Comparison of ENCODE assay signal across 31 cellular contexts in the genomic region with DNA sequence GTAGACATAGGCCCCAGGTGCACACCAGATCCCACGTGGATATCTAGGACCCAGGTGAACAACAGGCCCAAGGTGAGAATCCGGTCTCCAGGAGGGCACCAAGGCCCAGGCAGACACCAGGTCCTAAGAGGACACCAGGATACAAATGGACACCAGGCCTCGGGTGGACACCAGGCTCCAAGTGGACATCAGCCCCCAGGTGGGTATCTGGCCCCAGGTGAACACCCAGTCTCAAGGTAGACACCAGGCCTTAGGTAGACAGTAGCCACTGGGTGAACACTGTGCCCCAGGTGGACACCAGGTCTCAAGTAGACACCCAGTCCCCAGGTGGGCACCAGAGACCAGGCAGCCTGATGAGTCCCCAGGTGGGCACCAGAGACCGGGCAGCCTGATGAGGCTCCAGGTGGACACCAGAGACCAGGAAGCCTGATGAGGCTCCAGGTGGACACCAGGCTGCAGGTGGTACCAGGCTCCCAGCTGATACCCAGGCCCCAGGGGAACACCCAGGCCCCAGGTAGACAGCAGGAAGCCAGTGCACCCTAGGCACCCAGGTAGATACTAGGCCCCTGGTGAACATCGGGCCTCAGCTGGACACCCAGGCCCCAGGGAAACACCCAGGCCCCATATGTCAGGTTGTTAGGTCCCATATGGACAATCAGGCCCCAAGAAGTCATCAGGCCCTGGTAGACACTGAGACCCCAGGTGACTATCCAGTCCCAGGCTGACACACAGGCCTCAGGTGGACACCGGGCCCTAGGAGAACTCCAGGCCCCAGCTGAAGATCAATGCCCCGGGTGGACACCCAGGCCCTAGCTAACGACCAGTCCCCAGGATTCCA. TPM values are rescaled to one million over a fixed set of nuclear protein-coding genes. Genes with fewer than 3 reads are reported as not detected.
"Had no signal": no experiment of that assay in that cellular context is flagged by ENCODE, and none has a peak within 500 bp of the region (broad histone marks: within the 10 kb centered on the region; RNA-seq: fewer than 3 reads in every experiment).

No MANE protein-coding gene starts in this region.

- DNase-seq: activated CD4-positive, alpha-beta memory T cell treated with anti-CD3 and anti-CD28 coated beads for 36 hours; activated CD4-positive, alpha-beta T cell treated with anti-CD3 and anti-CD28 coated beads for 36 hours; activated CD4-positive, alpha-beta T cell treated with anti-CD3 and anti-CD28 coated beads, Interleukin-2, amount 10 ng/mL, durations not matched to agents 24 days and 14 days; activated CD4-positive, CD25-positive, alpha-beta regulatory T cell; activated CD4-positive, CD25-positive, alpha-beta regulatory T cell treated with anti-CD3 and anti-CD28 coated beads, Interleukin-2, amount 50 U/mL, for 72 hours; activated CD8-positive, alpha-beta memory T cell treated with anti-CD3 and anti-CD28 coated beads, Interleukin-2, amount 10 ng/mL, durations not matched to agents 7 days and 5 days; activated CD8-positive, alpha-beta memory T cell treated with anti-CD3 and anti-CD28 coated beads, Interleukin-2, amount 50 U/mL, for 4 hours; activated CD8-positive, alpha-beta T cell treated with anti-CD3 and anti-CD28 coated beads, Interleukin-2, amount 10 ng/mL, durations not matched to agents 7 days and 5 days; activated effector memory CD4-positive, alpha-beta T cell treated with anti-CD3 and anti-CD28 coated beads, Interleukin-2, amount 50 U/mL, for 16 hours; activated naive CD4-positive, alpha-beta T cell treated with anti-CD3 and anti-CD28 coated beads for 36 hours; activated naive CD8-positive, alpha-beta T cell treated with anti-CD3 and anti-CD28 coated beads for 36 hours; activated naive CD8-positive, alpha-beta T cell treated with anti-CD3 and anti-CD28 coated beads, Interleukin-2, amount 50 U/mL, for 24 hours; activated T-cell treated with anti-CD3 and anti-CD28 coated beads, Interleukin-2, amount 50 U/mL, for 1 hour; activated T-cell treated with anti-CD3 and anti-CD28 coated beads, Interleukin-2, amount 50 U/mL, for 48 hours; central memory CD4-positive, alpha-beta T cell; cerebellar nuclear complex; colonic mucosa; effector CD8-positive, alpha-beta T cell; foreskin fibroblast; T-helper 2 cell had no signal

- H3K4me3 ChIP-seq: adrenal gland, ascending aorta, breast epithelium, cardiac muscle cell, colonic mucosa had no signal

- H3K27me3 ChIP-seq: adrenal gland, ascending aorta, breast epithelium, cardiac muscle cell, colonic mucosa had no signal

- H3K27ac Mint-ChIP-seq: activated CD4-positive, alpha-beta memory T cell treated with anti-CD3 and anti-CD28 coated beads for 36 hours; activated CD4-positive, alpha-beta T cell treated with anti-CD3 and anti-CD28 coated beads for 36 hours; activated CD4-positive, alpha-beta T cell treated with anti-CD3 and anti-CD28 coated beads, Interleukin-2, amount 10 ng/mL, durations not matched to agents 24 days and 14 days; activated CD8-positive, alpha-beta memory T cell treated with anti-CD3 and anti-CD28 coated beads, Interleukin-2, amount 10 ng/mL, durations not matched to agents 7 days and 5 days; activated CD8-positive, alpha-beta T cell treated with anti-CD3 and anti-CD28 coated beads, Interleukin-2, amount 10 ng/mL, durations not matched to agents 7 days and 5 days; activated naive CD4-positive, alpha-beta T cell treated with anti-CD3 and anti-CD28 coated beads for 36 hours; activated naive CD4-positive, alpha-beta T cell treated with anti-CD3 and anti-CD28 coated beads, Interleukin-2, amount 50 U/mL, for 24 hours; activated naive CD8-positive, alpha-beta T cell treated with anti-CD3 and anti-CD28 coated beads for 36 hours; activated naive CD8-positive, alpha-beta T cell treated with anti-CD3 and anti-CD28 coated beads, Interleukin-2, amount 50 U/mL, for 24 hours; activated T-helper 1 cell treated with anti-CD3 and anti-CD28 coated beads, Interleukin-12 subunit alpha, Interleukin-12 subunit beta, Interleukin-2, Interleukin-4 antibody, amounts not matched to agents 30 ng/mL and 10 ng/mL and 1 ng/mL, durations not matched to agents 14 hours and 24 hours and 36 hours; activated T-helper 2 cell treated with anti-CD3 and anti-CD28 coated beads, Interferon-gamma antibody, Interleukin-2, Interleukin-4, amounts not matched to agents 10 μg/mL and 5 μg/mL and 100 μg/mL, durations not matched to agents 14 hours and 24 hours and 36 hours had no signal

- H3K36me3 ChIP-seq: adrenal gland, ascending aorta, breast epithelium, cardiac muscle cell, colonic mucosa had no signal

- FAIRE-seq: frontal cortex had no signal

- H3K27me3 Mint-ChIP-seq: activated CD4-positive, alpha-beta memory T cell treated with anti-CD3 and anti-CD28 coated beads for 36 hours; activated CD4-positive, alpha-beta T cell treated with anti-CD3 and anti-CD28 coated beads for 36 hours; activated naive CD4-positive, alpha-beta T cell treated with anti-CD3 and anti-CD28 coated beads, Interleukin-2, amount 50 U/mL, for 24 hours; activated naive CD8-positive, alpha-beta T cell treated with anti-CD3 and anti-CD28 coated beads for 36 hours; brain had no signal

- H3K9me3 Mint-ChIP-seq: activated CD4-positive, alpha-beta memory T cell treated with anti-CD3 and anti-CD28 coated beads for 36 hours; activated CD4-positive, alpha-beta T cell treated with anti-CD3 and anti-CD28 coated beads, Interleukin-2, amount 10 ng/mL, durations not matched to agents 24 days and 14 days; activated naive CD4-positive, alpha-beta T cell treated with anti-CD3 and anti-CD28 coated beads for 36 hours; activated naive CD4-positive, alpha-beta T cell treated with anti-CD3 and anti-CD28 coated beads, Interleukin-2, amount 50 U/mL, for 24 hours; activated naive CD8-positive, alpha-beta T cell treated with anti-CD3 and anti-CD28 coated beads for 36 hours; activated naive CD8-positive, alpha-beta T cell treated with anti-CD3 and anti-CD28 coated beads, Interleukin-2, amount 50 U/mL, for 24 hours; activated T-helper 1 cell treated with anti-CD3 and anti-CD28 coated beads, Interleukin-12 subunit alpha, Interleukin-12 subunit beta, Interleukin-2, Interleukin-4 antibody, amounts not matched to agents 30 ng/mL and 10 ng/mL and 1 ng/mL, durations not matched to agents 14 hours and 24 hours and 36 hours; activated T-helper 2 cell treated with anti-CD3 and anti-CD28 coated beads, Interferon-gamma antibody, Interleukin-2, Interleukin-4, amounts not matched to agents 10 μg/mL and 5 μg/mL and 100 μg/mL, durations not matched to agents 14 hours and 24 hours and 36 hours; brain had no signal

- H3K9me3 ChIP-seq: adrenal gland, ascending aorta, breast epithelium, colonic mucosa had no signal

- H3K36me3 Mint-ChIP-seq: activated CD4-positive, alpha-beta memory T cell treated with anti-CD3 and anti-CD28 coated beads for 36 hours; activated CD8-positive, alpha-beta memory T cell treated with anti-CD3 and anti-CD28 coated beads, Interleukin-2, amount 10 ng/mL, durations not matched to agents 7 days and 5 days; activated naive CD4-positive, alpha-beta T cell treated with anti-CD3 and anti-CD28 coated beads, Interleukin-2, amount 50 U/mL, for 24 hours; activated naive CD8-positive, alpha-beta T cell treated with anti-CD3 and anti-CD28 coated beads for 36 hours; brain had no signal

- H3K27ac ChIP-seq: adrenal gland, ascending aorta, breast epithelium, cardiac muscle cell, colonic mucosa had no signal

- ATAC-seq: activated CD4-positive, alpha-beta T cell treated with anti-CD3 and anti-CD28 coated beads for 36 hours; activated CD8-positive, alpha-beta memory T cell treated with anti-CD3 and anti-CD28 coated beads, Interleukin-2, amount 10 ng/mL, durations not matched to agents 7 days and 5 days; activated CD8-positive, alpha-beta T cell treated with anti-CD3 and anti-CD28 coated beads, Interleukin-2, amount 10 ng/mL, durations not matched to agents 7 days and 5 days; activated naive CD8-positive, alpha-beta T cell treated with anti-CD3 and anti-CD28 coated beads, Interleukin-2, amount 50 U/mL, for 24 hours; esophagus mucosa had no signal

- H3K4me3 Mint-ChIP-seq: activated CD4-positive, alpha-beta memory T cell treated with anti-CD3 and anti-CD28 coated beads for 36 hours; activated CD4-positive, alpha-beta T cell treated with anti-CD3 and anti-CD28 coated beads for 36 hours; activated CD4-positive, alpha-beta T cell treated with anti-CD3 and anti-CD28 coated beads, Interleukin-2, amount 10 ng/mL, durations not matched to agents 24 days and 14 days; activated CD8-positive, alpha-beta memory T cell treated with anti-CD3 and anti-CD28 coated beads, Interleukin-2, amount 10 ng/mL, durations not matched to agents 7 days and 5 days; activated CD8-positive, alpha-beta T cell treated with anti-CD3 and anti-CD28 coated beads, Interleukin-2, amount 10 ng/mL, durations not matched to agents 7 days and 5 days; activated naive CD4-positive, alpha-beta T cell treated with anti-CD3 and anti-CD28 coated beads for 36 hours; activated naive CD4-positive, alpha-beta T cell treated with anti-CD3 and anti-CD28 coated beads, Interleukin-2, amount 50 U/mL, for 24 hours; activated naive CD8-positive, alpha-beta T cell treated with anti-CD3 and anti-CD28 coated beads for 36 hours; activated naive CD8-positive, alpha-beta T cell treated with anti-CD3 and anti-CD28 coated beads, Interleukin-2, amount 50 U/mL, for 24 hours; activated T-helper 1 cell treated with anti-CD3 and anti-CD28 coated beads, Interleukin-12 subunit alpha, Interleukin-12 subunit beta, Interleukin-2, Interleukin-4 antibody, amounts not matched to agents 30 ng/mL and 10 ng/mL and 1 ng/mL, durations not matched to agents 14 hours and 24 hours and 36 hours; brain had no signal

- H3K4me1 Mint-ChIP-seq: activated CD4-positive, alpha-beta T cell treated with anti-CD3 and anti-CD28 coated beads for 36 hours; activated CD4-positive, alpha-beta T cell treated with anti-CD3 and anti-CD28 coated beads, Interleukin-2, amount 10 ng/mL, durations not matched to agents 24 days and 14 days; activated naive CD4-positive, alpha-beta T cell treated with anti-CD3 and anti-CD28 coated beads, Interleukin-2, amount 50 U/mL, for 24 hours; activated naive CD8-positive, alpha-beta T cell treated with anti-CD3 and anti-CD28 coated beads, Interleukin-2, amount 50 U/mL, for 24 hours had no signal

- H3K4me1 ChIP-seq: breast epithelium, colonic mucosa had no signal

RNA-seq across cellular contexts. Expression of gene SEPTIN5, which starts 55.1 kb away (rescaled TPM):
- total RNA-seq: T-helper 1 cell treated with Interleukin-12 subunit alpha and Interleukin-12 subunit beta and Interleukin-4 antibody, amounts not matched to agents 30 ng/mL and 1 ng/mL, for 36 hours had no signal
